In the genomic region with DNA sequence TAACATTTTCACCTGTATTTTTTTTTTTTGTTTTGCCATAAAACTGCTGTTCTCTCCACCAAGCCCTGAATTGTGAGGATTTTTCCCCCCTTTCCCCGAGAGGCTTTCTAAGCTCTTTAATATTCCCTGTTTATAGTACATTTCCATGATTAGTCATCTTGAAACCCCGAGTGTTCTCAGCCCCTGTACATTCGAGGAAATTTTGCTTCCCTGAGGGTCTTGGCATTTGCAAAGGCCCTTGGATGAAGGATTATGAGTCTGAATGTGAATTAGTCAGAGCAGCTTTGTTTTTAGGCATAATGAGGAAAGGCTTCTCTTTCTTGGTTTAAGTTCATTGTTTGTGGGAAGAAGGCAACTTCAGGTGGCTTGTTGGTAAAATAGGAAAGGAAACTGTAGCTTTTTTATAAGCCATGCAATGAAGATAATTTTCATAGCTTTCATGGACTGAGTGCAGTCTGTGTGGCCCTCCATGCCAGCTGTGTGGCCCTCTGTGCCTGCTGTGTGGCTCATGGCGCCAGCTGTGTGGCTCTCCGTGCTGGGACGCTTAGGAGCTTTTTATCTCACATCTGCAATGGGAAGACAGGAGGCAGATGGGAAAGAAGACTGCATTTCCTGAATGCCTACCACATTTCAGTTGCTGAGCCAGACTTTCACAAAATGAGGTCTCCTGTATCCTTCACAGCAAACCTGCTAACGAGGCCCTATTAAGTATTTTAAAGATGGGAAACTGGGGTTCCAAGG, we compare ENCODE assay signal across 12 cellular contexts.
A peak's percentile ranks its signal among the peaks of the same experiment; 100 is the strongest.
DNase-seq lines count a peak whose midpoint lies in the region; ATAC-seq, FAIRE-seq and TF ChIP-seq lines count a peak whose summit lies in the region.
"Had no signal": no experiment of that assay in that cellular context is flagged by ENCODE, and none has a peak within 500 bp of the region (broad histone marks: within the 10 kb centered on the region; RNA-seq: fewer than 3 reads in every experiment).

No MANE protein-coding gene starts in this region.

- TF ChIP-seq CTCF in cardiac fibroblast (IDR thresholded peaks at IDR 0.05; ENCODE audit: low read depth, low read length): no peak
- TF ChIP-seq CTCF in lower lobe of right lung (IDR thresholded peaks at IDR 0.05): no peak
- TF ChIP-seq CTCF in type B pancreatic cell (conservative IDR thresholded peaks at IDR 0.05): no peak
- TF ChIP-seq CTCF in D721Med (IDR thresholded peaks at IDR 0.05; ENCODE audit: insufficient read depth, missing control alignments): no peak

- H3K36me3 ChIP-seq in lower lobe of right lung: no peaks in the 10 kb centered on the region

- H3K36me3 Mint-ChIP-seq in type B pancreatic cell: peaks cover 18% of the 10 kb centered on the region
- H3K36me3 Mint-ChIP-seq: activated CD4-positive, alpha-beta memory T cell treated with anti-CD3 and anti-CD28 coated beads for 36 hours had no signal

- H3K27me3 ChIP-seq in lower lobe of right lung (ENCODE audit: low read depth): no peaks in the 10 kb centered on the region

- peaks cover 86% of the 10 kb centered on the region for H3K4me1 Mint-ChIP-seq in type B pancreatic cell (ENCODE audit: unreplicated experiment)

- peak overlapping the region; percentile 74 for H3K27ac ChIP-seq in lower lobe of right lung

- peak; percentile 9 for DNase-seq in NCI-H2029 (lab: John Stamatoyannopoulos, UW)
- no peak for DNase-seq in NCI-H2029 treated with DMSO at 0.1 percent for 48 hours (lab: John Stamatoyannopoulos, UW)
- DNase-seq in cardiac fibroblast (ENCODE audit: low read depth in 2 of 2): peak; percentile 41
- no peak for DNase-seq in lower lobe of right lung
- no peak for DNase-seq in type B pancreatic cell (ENCODE audit: extremely low spot score, unreplicated experiment)
- DNase-seq in GM19238 (ENCODE audit: insufficient read length, low spot score): no peak
- DNase-seq in D721Med (ENCODE audit: insufficient read length, low spot score): no peak
- DNase-seq: effector memory CD8-positive, alpha-beta T cell had no signal

- no peak overlapping the region for H3K4me3 ChIP-seq in cardiac fibroblast (replicated peaks in 1 of 2; ENCODE audit: low read depth in 2 of 2, low read length in 2 of 2)
- no peak overlapping the region for H3K4me3 ChIP-seq in lower lobe of right lung
- H3K4me3 ChIP-seq: mucosa of descending colon had no signal

- H3K4me3 Mint-ChIP-seq in type B pancreatic cell: peak overlapping the region; percentile 73
- H3K4me3 Mint-ChIP-seq: activated CD4-positive, alpha-beta memory T cell treated with anti-CD3 and anti-CD28 coated beads for 36 hours; effector memory CD8-positive, alpha-beta T cell had no signal

- ATAC-seq in lower lobe of right lung (peak in 1 of 2 donors; percentile 24), HG02678 (IDR thresholded peaks at IDR 0.05; ENCODE audit: unreplicated experiment) (no peak)
- ATAC-seq: effector memory CD8-positive, alpha-beta T cell had no signal

- H3K27me3 Mint-ChIP-seq in type B pancreatic cell: no peaks in the 10 kb centered on the region

- FAIRE-seq in D721Med (lab: Jason Lieb, UNC): no peak
- FAIRE-seq: GM18507 had no signal

- H3K27ac Mint-ChIP-seq in type B pancreatic cell: peak overlapping the region; percentile 99
- H3K27ac Mint-ChIP-seq: activated CD4-positive, alpha-beta memory T cell treated with anti-CD3 and anti-CD28 coated beads for 36 hours; effector memory CD8-positive, alpha-beta T cell had no signal

- no peaks in the 10 kb centered on the region for H3K9me3 ChIP-seq in lower lobe of right lung
- H3K9me3 ChIP-seq: mucosa of descending colon had no signal

- H3K9me3 Mint-ChIP-seq in type B pancreatic cell: no peaks in the 10 kb centered on the region
- H3K9me3 Mint-ChIP-seq: activated CD4-positive, alpha-beta memory T cell treated with anti-CD3 and anti-CD28 coated beads for 36 hours; effector memory CD8-positive, alpha-beta T cell had no signal

- H3K4me1 ChIP-seq in lower lobe of right lung: peaks cover 50% of the 10 kb centered on the region

- intact Hi-C loops in lower lobe of right lung (cut with DNase I): loop anchor here (10.0 kb wide), 1 partner anchor 128 kb away; a partner anchor contains a TSS

Comparison
In these comparisons a context has a peak if more than half of its experiments do, and no peak if none do; other contexts are left out.
1. DNase-seq: peak in NCI-H2029 (single experiment) and cardiac fibroblast (2 of 2); none in NCI-H2029 treated with DMSO at 0.1 percent for 48 hours (single experiment), lower lobe of right lung (single experiment), type B pancreatic cell (single experiment), GM19238 (single experiment) and D721Med (single experiment).